Comparison of ENCODE assay signal across 19 cellular contexts in the genomic region with DNA sequence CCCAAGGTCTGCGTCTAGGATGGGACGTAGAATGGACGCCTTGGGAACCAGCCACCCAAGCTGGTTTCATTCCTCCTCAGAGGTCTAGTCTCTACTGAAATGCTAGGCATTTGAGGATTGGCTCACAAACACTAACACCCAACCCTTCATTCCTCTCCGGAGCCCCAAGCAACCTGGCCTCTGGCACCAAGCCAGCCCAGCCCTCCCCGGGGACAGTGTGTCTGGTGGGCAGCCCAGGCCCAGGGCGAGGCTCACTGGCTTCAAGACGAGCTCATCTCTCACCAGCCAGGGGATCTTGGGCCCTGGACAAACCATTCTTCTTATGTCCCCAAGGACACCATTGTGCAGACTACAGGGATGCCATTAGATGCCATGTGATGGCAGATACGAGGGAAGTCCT.
DNase-seq lines count a peak whose midpoint lies in the region; ATAC-seq and TF ChIP-seq lines count a peak whose summit lies in the region.
"Had no signal": no experiment of that assay in that cellular context is flagged by ENCODE, and none has a peak within 500 bp of the region (broad histone marks: within the 10 kb centered on the region; RNA-seq: fewer than 3 reads in every experiment).

No MANE protein-coding gene starts in this region.

- H3K4me3 Mint-ChIP-seq in chondrocyte (ENCODE audit: unreplicated experiment), result no peak overlapping the region
- H3K4me3 Mint-ChIP-seq in immature natural killer cell, result no peak overlapping the region
- H3K4me3 Mint-ChIP-seq: B cell; CD8-positive, alpha-beta T cell had no signal

- in situ Hi-C loops in IMR-90 (cut with MboI; ENCODE audit: low sequenced_read_pairs), result no loop called here

- H2BK5ac ChIP-seq in IMR-90 (ENCODE audit: low read depth, low read length, poor library complexity, severe bottlenecking) (no peak overlapping the region), trophoblast cell (ENCODE audit: low read depth, low read length, poor library complexity) (no peak overlapping the region)

- WGBS in IMR-90 (ENCODE audit: extremely low coverage in 2 of 2, insufficient read length in 1 of 2), 2 experiments, result 0% methylated on average over 1 of the region's 8 CpGs; no CpG with 5 or more reads in 1 of the 2 experiments
- WGBS in trophoblast cell (ENCODE audit: extremely low coverage, insufficient coverage, insufficient read length), result no CpG with 5 or more reads among the region's 8 CpGs

- peak overlapping the region; percentile 82 for H3K4ac ChIP-seq in IMR-90 (ENCODE audit: low read depth, low read length)
- no peak overlapping the region for H3K4ac ChIP-seq in trophoblast cell (ENCODE audit: low read depth, low read length)

- H3K79me1 ChIP-seq in IMR-90 (ENCODE audit: low read depth in 1 of 2, low read length in 2 of 2) (peaks cover 46 to 85% of the 10 kb centered on the region in 2 experiments), trophoblast cell (ENCODE audit: low read length) (peaks cover under 1% of the 10 kb centered on the region)

- H3K36me3 ChIP-seq in IMR-90 (ENCODE audit: control insufficient read depth, insufficient read depth, low read length) (peaks cover 25% of the 10 kb centered on the region), trophoblast cell (ENCODE audit: control insufficient read depth in 1 of 2, insufficient read depth in 2 of 2, low read length in 2 of 2) (peaks cover 8 to 9% of the 10 kb centered on the region in 2 experiments)

- no peak for TF ChIP-seq RAD21 in IMR-90 (IDR thresholded peaks at IDR 0.05; ENCODE audit: low read length)

- no peak for TF ChIP-seq POLR2A in IMR-90 (IDR thresholded peaks at IDR 0.05; ENCODE audit: low read depth, low read length)

- H2BK12ac ChIP-seq in trophoblast cell (ENCODE audit: low read length), result no peak overlapping the region

- H3K9me3 ChIP-seq in IMR-90 (ENCODE audit: control insufficient read depth, insufficient read depth, low read length) (peaks cover 4% of the 10 kb centered on the region), trophoblast cell (ENCODE audit: insufficient read depth, low read depth, low read length) (peaks cover 4% of the 10 kb centered on the region)

- H3K27me3 ChIP-seq in IMR-90 (ENCODE audit: control insufficient read depth, insufficient read depth, low read length) (no peaks in the 10 kb centered on the region), trophoblast cell (ENCODE audit: insufficient read depth, low read length) (no peaks in the 10 kb centered on the region)

- POLR2A ChIA-PET in IMR-90 (lab: Charles Lee; ENCODE audit: unreplicated experiment), result interaction anchor here (0.5 kb wide), 1 partner anchor 20 kb away, joined by 4 read pairs; no protein-coding TSS in a partner anchor

- H3K4me1 Mint-ChIP-seq in chondrocyte (ENCODE audit: low read depth) (peaks cover 36% of the 10 kb centered on the region), immature natural killer cell (peaks cover 0 to 4% of the 10 kb centered on the region in 2 donors)
- H3K4me1 Mint-ChIP-seq: B cell had no signal

- no peaks in the 10 kb centered on the region for H3K79me2 ChIP-seq in trophoblast cell (ENCODE audit: control insufficient read depth, insufficient read depth, low read length, poor library complexity)

- peaks cover 46% of the 10 kb centered on the region for H3K36me3 Mint-ChIP-seq in chondrocyte (ENCODE audit: low read depth)
- peaks cover 0 to 6% (median 0%) of the 10 kb centered on the region in 3 donors for H3K36me3 Mint-ChIP-seq in immature natural killer cell
- H3K36me3 Mint-ChIP-seq: CD8-positive, alpha-beta T cell had no signal

- peak overlapping the region; percentile 23; the same call in 1 of the 3 replicates for H2BK15ac ChIP-seq in IMR-90 (ENCODE audit: low read depth, low read length)

- intact Hi-C loops in IMR-90 (cut with micrococcal nuclease), result no loop called here

- H2BK20ac ChIP-seq in IMR-90 (ENCODE audit: low read depth, low read length), result peak overlapping the region; percentile 58; the same call in 1 of the 2 replicates

- H3K14ac ChIP-seq in IMR-90 (replicated peaks; ENCODE audit: low read depth, low read length) (peak overlapping the region; percentile 81), trophoblast cell (ENCODE audit: low read length) (no peak overlapping the region)

- no peak overlapping the region for H4K5ac ChIP-seq in IMR-90 (ENCODE audit: low read depth, low read length)

- H3K56ac ChIP-seq in IMR-90 (ENCODE audit: extremely low read depth, insufficient read depth, low read length), result no peak overlapping the region

- peak overlapping the region; percentile 21; the same call in 1 of the 2 replicates for H3K23ac ChIP-seq in IMR-90 (ENCODE audit: low read depth, low read length)
- no peak overlapping the region for H3K23ac ChIP-seq in trophoblast cell (ENCODE audit: low read length)

- no peak overlapping the region for H3K4me2 ChIP-seq in IMR-90 (ENCODE audit: low read depth, low read length)
- H3K4me2 ChIP-seq in trophoblast cell (ENCODE audit: low read length), result no peak overlapping the region

- H4K8ac ChIP-seq in IMR-90 (ENCODE audit: low read depth in 2 of 2, low read length in 2 of 2), result peak overlapping the region in 1 of 2 experiments; percentile 59; a peak in 1 of 4 replicates
- no peak overlapping the region for H4K8ac ChIP-seq in trophoblast cell (ENCODE audit: low read depth, low read length)

- no peak overlapping the region for H3K4me3 ChIP-seq in IMR-90 (ENCODE audit: insufficient read depth, low read depth, low read length)
- no peak overlapping the region for H3K4me3 ChIP-seq in trophoblast cell (ENCODE audit: low read depth, low read length)

- 0 out of 2 replicates have a peak overlapping the region, but pooled peaks have one; percentile 11 for H4K91ac ChIP-seq in IMR-90 (ENCODE audit: insufficient read depth, low read depth, low read length)
- H4K91ac ChIP-seq in trophoblast cell (ENCODE audit: low read depth, low read length), result no peak overlapping the region

- no peak overlapping the region for H3K18ac ChIP-seq in IMR-90 (ENCODE audit: low read depth, low read length)
- H3K18ac ChIP-seq in trophoblast cell (ENCODE audit: low read length), result no peak overlapping the region

- peak overlapping the region; percentile 71 for H3K27ac Mint-ChIP-seq in chondrocyte (ENCODE audit: unreplicated experiment)
- no peak overlapping the region for H3K27ac Mint-ChIP-seq in immature natural killer cell
- H3K27ac Mint-ChIP-seq: B cell; CD8-positive, alpha-beta T cell had no signal

- CTCF ChIA-PET in IMR-90 (lab: Yijun Ruan, JAX), result no interaction called here

- H2AK9ac ChIP-seq in IMR-90 (replicated peaks; ENCODE audit: low read depth, low read length, poor library complexity), result peak overlapping the region; percentile 76

- H4K20me1 ChIP-seq in IMR-90 (ENCODE audit: insufficient read depth, low read length), result peaks cover 22% of the 10 kb centered on the region

- H3K27me3 Mint-ChIP-seq in chondrocyte (ENCODE audit: low read depth) (no peaks in the 10 kb centered on the region), immature natural killer cell (ENCODE audit: low read depth in 3 of 3) (peaks cover 0 to 3% (median 0%) of the 10 kb centered on the region in 3 donors)
- H3K27me3 Mint-ChIP-seq: B cell had no signal

- H4K12ac ChIP-seq in trophoblast cell (ENCODE audit: low read depth, low read length), result no peak overlapping the region

- dilution Hi-C loops in IMR-90 (cut with HindIII; ENCODE audit: low sequenced_read_pairs, unreplicated experiment), result no loop called here

- H3K9ac ChIP-seq in IMR-90 (ENCODE audit: low read depth, low read length) (no peak overlapping the region), trophoblast cell (ENCODE audit: low read length) (no peak overlapping the region)

- H3K4me1 ChIP-seq in IMR-90 (ENCODE audit: control insufficient read depth, insufficient read depth, low read length) (peaks cover 23% of the 10 kb centered on the region), trophoblast cell (ENCODE audit: control insufficient read depth in 1 of 2, insufficient read depth in 2 of 2, low read length in 2 of 2) (peaks cover 5 to 8% of the 10 kb centered on the region in 2 experiments)

- H3K27ac ChIP-seq in IMR-90 (ENCODE audit: insufficient read depth, low read length) (no peak overlapping the region), trophoblast cell (ENCODE audit: low read depth, low read length) (no peak overlapping the region)
- H3K27ac ChIP-seq: RWPE1 had no signal

- H2AFZ ChIP-seq in IMR-90 (replicated peaks; ENCODE audit: low read length, poor library complexity) (no peak overlapping the region), trophoblast cell (ENCODE audit: insufficient read depth, low read length, poor library complexity) (no peak overlapping the region)

- H3K9me3 Mint-ChIP-seq in chondrocyte (ENCODE audit: low read depth) (peaks cover under 1% of the 10 kb centered on the region), immature natural killer cell (no peaks in the 10 kb centered on the region)
- H3K9me3 Mint-ChIP-seq: CD8-positive, alpha-beta T cell had no signal

- ATAC-seq in IMR-90 (ENCODE audit: low read depth) (no peak), GM21423 (IDR thresholded peaks at IDR 0.05; ENCODE audit: unreplicated experiment) (no peak)
- ATAC-seq: CD8-positive, alpha-beta T cell; PC-3 had no signal

- H2BK120ac ChIP-seq in IMR-90 (ENCODE audit: low read depth, low read length) (peak overlapping the region; percentile 70; the same call in 1 of the 2 replicates), trophoblast cell (ENCODE audit: insufficient read depth, low read length, poor library complexity) (no peak overlapping the region)

- H3K9me1 ChIP-seq in IMR-90 (ENCODE audit: insufficient read depth, low read length), result peaks cover 32% of the 10 kb centered on the region

- TF ChIP-seq CTCF in IMR-90 (conservative IDR thresholded peaks at IDR 0.05; ENCODE audit: low read depth, low read length) (no peak), chondrocyte (IDR thresholded peaks at IDR 0.05) (no peak)

- peak; percentile 20 for DNase-seq in EH (ENCODE audit: low read depth)
- DNase-seq in IMR-90, result no peak
- no peak for DNase-seq in chondrocyte (ENCODE audit: low spot score)
- no peak for DNase-seq in trophoblast cell
- DNase-seq in NCI-H510A (lab: John Stamatoyannopoulos, UW), result no peak
- no peak for DNase-seq in NCI-H510A treated with DMSO at 0.1 percent for 48 hours (lab: John Stamatoyannopoulos, UW)
- no peak for DNase-seq in immature natural killer cell
- DNase-seq: CD8-positive, alpha-beta T cell; DMS79 treated with DMSO at 0.1 percent for 48 hours; Kasumi-1; MM.1S; NCI-H1092 treated with DMSO at 0.1 percent for 48 hours; NCI-H2107; NCI-H2227 treated with DMSO at 0.1 percent for 48 hours; NCI-H526; PC-3 had no signal

- H2AK5ac ChIP-seq in IMR-90 (ENCODE audit: low read depth, low read length), result peak overlapping the region; percentile 88
- H2AK5ac ChIP-seq in trophoblast cell (ENCODE audit: low read length), result peak overlapping the region; percentile 38

- no TSS peak for BruUV-seq in IMR-90 (replicated peaks; lab: Mats Ljungman, UMichigan)

TF ChIP-seq in IMR-90, 13 proteins besides CTCF, POLR2A, EP300 and RAD21 (continues in another document):
- TF ChIP-seq MAFK (IDR thresholded peaks at IDR 0.05; ENCODE audit: low read depth, low read length) (no peak), RFX5 (IDR thresholded peaks at IDR 0.05; ENCODE audit: low read depth, low read length) (no peak), FOS (IDR thresholded peaks at IDR 0.05; ENCODE audit: low read depth, low read length) (no peak), MXI1 (IDR thresholded peaks at IDR 0.05; ENCODE audit: borderline replicate concordance, low read depth, low read length) (no peak), NFE2L2 (IDR thresholded peaks at IDR 0.05; ENCODE audit: low read depth, low read length) (no peak)
